1 cellular context compared by ENCODE assay signal in genomic region chr2:3179208-3179607, GRCh38.
TF ChIP-seq lines count a peak whose summit lies in the region.

No MANE protein-coding gene starts in this region.

TF ChIP-seq in HCT116, 20 proteins besides CTCF, POLR2A, EP300 and RAD21 (continued from another document):
- no peak for TF ChIP-seq ZBTB33 (IDR thresholded peaks at IDR 0.05; ENCODE audit: extremely low read depth, insufficient replicate concordance, low read length)
- no peak for TF ChIP-seq JUND (IDR thresholded peaks at IDR 0.05)
- no peak for TF ChIP-seq YY1 (IDR thresholded peaks at IDR 0.05; ENCODE audit: extremely low read depth, insufficient replicate concordance, low read depth, low read length)
- no peak for TF ChIP-seq POLR2AphosphoS5 (IDR thresholded peaks at IDR 0.05; ENCODE audit: low read depth, low read length)
- no peak for TF ChIP-seq SRF (IDR thresholded peaks at IDR 0.05; ENCODE audit: low read depth)
- TF ChIP-seq EZH2phosphoT487 (IDR thresholded peaks at IDR 0.05; ENCODE audit: borderline replicate concordance), result no peak
- no peak for TF ChIP-seq ATF3 (IDR thresholded peaks at IDR 0.05)
- TF ChIP-seq CBX3 (IDR thresholded peaks at IDR 0.05; ENCODE audit: low read depth), result no peak
- no peak for TF ChIP-seq EZH2 (IDR thresholded peaks at IDR 0.05)
- no peak for TF ChIP-seq SIN3A (IDR thresholded peaks at IDR 0.05; ENCODE audit: low read depth)
- TF ChIP-seq REST (IDR thresholded peaks at IDR 0.05; ENCODE audit: low read depth), result no peak
- no peak for TF ChIP-seq EGR1 (IDR thresholded peaks at IDR 0.05; ENCODE audit: low read depth)
- no peak for TF ChIP-seq TCF7L2 (IDR thresholded peaks at IDR 0.05; ENCODE audit: borderline replicate concordance, extremely low read depth, insufficient read depth, insufficient read length)
- TF ChIP-seq ELF1 (IDR thresholded peaks at IDR 0.05; ENCODE audit: borderline replicate concordance, low read depth), result no peak
